ENCODE assay signal across 29 cellular contexts in genomic region chr1:7842517-7842916, GRCh38. TPM values are rescaled to one million over a fixed set of nuclear protein-coding genes. Genes with fewer than 3 reads are reported as not detected.
A peak's percentile ranks its signal among the peaks of the same experiment; 100 is the strongest.
DNase-seq lines count a peak whose midpoint lies in the region; ATAC-seq and TF ChIP-seq lines count a peak whose summit lies in the region.
"Had no signal": no experiment of that assay in that cellular context is flagged by ENCODE, and none has a peak within 500 bp of the region (broad histone marks: within the 10 kb centered on the region; RNA-seq: fewer than 3 reads in every experiment).

No MANE protein-coding gene starts in this region.

- H3K27ac ChIP-seq in KMS-11, result no peak overlapping the region
- no peak overlapping the region for H3K27ac ChIP-seq in foreskin keratinocyte
- H3K27ac ChIP-seq: adrenal gland had no signal

- H3K36me3 ChIP-seq in KMS-11 (ENCODE audit: insufficient read depth), result no peaks in the 10 kb centered on the region; the same call in 1 of the 2 replicates

- H3K27me3 Mint-ChIP-seq in activated naive CD8-positive, alpha-beta T cell treated with anti-CD3 and anti-CD28 coated beads, Interleukin-2, amount 50 U/mL, for 24 hours, result no peaks in the 10 kb centered on the region
- H3K27me3 Mint-ChIP-seq: brain had no signal

- DNase-seq in GM13976 (ENCODE audit: low spot score), result peak; percentile 45
- DNase-seq in activated naive CD8-positive, alpha-beta T cell treated with anti-CD3 and anti-CD28 coated beads, Interleukin-2, amount 50 U/mL, for 24 hours, result peak; percentile 20
- peak; percentile 4 for DNase-seq in stimulated activated CD8-positive, alpha-beta memory T cell treated with anti-CD3 and anti-CD28 coated beads, Interleukin-4, amount 100 ng/mL, for 24 hours (ENCODE audit: low read depth)
- DNase-seq in activated CD4-positive, CD25-positive, alpha-beta regulatory T cell (lab: John Stamatoyannopoulos, UW), result no peak
- no peak for DNase-seq in foreskin keratinocyte
- DNase-seq: activated effector memory CD4-positive, alpha-beta T cell treated with anti-CD3 and anti-CD28 coated beads, Interleukin-2, amount 50 U/mL, for 16 hours; activated T-cell treated with anti-CD3 and anti-CD28 coated beads for 4 hours; adrenal gland; dorsolateral prefrontal cortex; H7; IMR-90; islet precursor cell; NCI-H2029; NCI-H2227 treated with DMSO at 0.1 percent for 48 hours; NCI-H69; SHP77 treated with DMSO at 0.1 percent for 48 hours; stimulated activated CD4-positive, alpha-beta T cell treated with anti-CD3 and anti-CD28 coated beads, Interleukin-1b, Interleukin-23, amount 100 ng/mL, for 48 hours had no signal

- in situ Hi-C loops in GM13976 (cut with MboI; ENCODE audit: low sequenced_read_pairs, unreplicated experiment), result no loop called here

- H3K36me3 Mint-ChIP-seq in activated naive CD8-positive, alpha-beta T cell treated with anti-CD3 and anti-CD28 coated beads, Interleukin-2, amount 50 U/mL, for 24 hours (ENCODE audit: low read depth), result peaks cover 36% of the 10 kb centered on the region

- H3K4me1 Mint-ChIP-seq in activated naive CD8-positive, alpha-beta T cell treated with anti-CD3 and anti-CD28 coated beads, Interleukin-2, amount 50 U/mL, for 24 hours, result peaks cover 2% of the 10 kb centered on the region
- H3K4me1 Mint-ChIP-seq: brain, mesothelial cell of epicardium had no signal

- H3K79me2 ChIP-seq in KMS-11 (ENCODE audit: insufficient read depth, low read depth), result no peaks in the 10 kb centered on the region

- H3K4me3 ChIP-seq in KMS-11 (IDR thresholded peaks at IDR 0.05; ENCODE audit: insufficient read depth, low read depth, low read length), result no peak overlapping the region
- H3K4me3 ChIP-seq: adrenal gland, dorsolateral prefrontal cortex had no signal

- H3K9me3 Mint-ChIP-seq in activated naive CD8-positive, alpha-beta T cell treated with anti-CD3 and anti-CD28 coated beads, Interleukin-2, amount 50 U/mL, for 24 hours, result peaks cover 23% of the 10 kb centered on the region

- H3K4me3 Mint-ChIP-seq in activated naive CD8-positive, alpha-beta T cell treated with anti-CD3 and anti-CD28 coated beads, Interleukin-2, amount 50 U/mL, for 24 hours, result no peak overlapping the region
- H3K4me3 Mint-ChIP-seq: brain; mesothelial cell of epicardium; nephron; T-helper 2 cell treated with Interferon-gamma antibody and Interleukin-4, amounts not matched to agents 5 μg/mL and 100 μg/mL, for 36 hours had no signal

- peak overlapping the region; percentile 32 for H3K4me2 ChIP-seq in KMS-11

- H3K27ac Mint-ChIP-seq in activated naive CD8-positive, alpha-beta T cell treated with anti-CD3 and anti-CD28 coated beads, Interleukin-2, amount 50 U/mL, for 24 hours, result no peak overlapping the region
- H3K27ac Mint-ChIP-seq: brain; mesothelial cell of epicardium; nephron; T-helper 2 cell treated with Interferon-gamma antibody and Interleukin-4, amounts not matched to agents 5 μg/mL and 100 μg/mL, for 36 hours had no signal

- no peak for ATAC-seq in activated naive CD8-positive, alpha-beta T cell treated with anti-CD3 and anti-CD28 coated beads, Interleukin-2, amount 50 U/mL, for 24 hours
- ATAC-seq in foreskin keratinocyte (no peak), GM18868 (IDR thresholded peaks at IDR 0.05; ENCODE audit: unreplicated experiment) (no peak)
- ATAC-seq: Panc1 had no signal

- no peak overlapping the region for H3K9ac ChIP-seq in KMS-11

- H2AFZ ChIP-seq in KMS-11 (ENCODE audit: low read depth), result no peak overlapping the region

- peaks cover 20% of the 10 kb centered on the region for H3K4me1 ChIP-seq in KMS-11 (ENCODE audit: low read depth, poor library complexity, severe bottlenecking)
- no peaks in the 10 kb centered on the region for H3K4me1 ChIP-seq in foreskin keratinocyte
- H3K4me1 ChIP-seq: adrenal gland had no signal

- H3K27me3 ChIP-seq in KMS-11 (ENCODE audit: insufficient read depth, low read depth) (no peaks in the 10 kb centered on the region), foreskin keratinocyte (no peaks in the 10 kb centered on the region)
- H3K27me3 ChIP-seq: adrenal gland, dorsolateral prefrontal cortex had no signal

- H4K20me1 ChIP-seq in KMS-11 (ENCODE audit: insufficient read depth), result no peaks in the 10 kb centered on the region

- TF ChIP-seq CTCF in GM13976 (IDR thresholded peaks at IDR 0.05; ENCODE audit: borderline replicate concordance, control extremely low read depth, extremely low read depth, insufficient read depth, missing control alignments) (no peak), KMS-11 (conservative IDR thresholded peaks at IDR 0.05; ENCODE audit: low read depth, low read length) (no peak), foreskin keratinocyte (conservative IDR thresholded peaks at IDR 0.05) (no peak)

RNA-seq across cellular contexts. Expression of gene UTS2, which starts 10.3 kb away (rescaled TPM):
- not detected in 2 replicates for total RNA-seq in foreskin keratinocyte
- not detected in 2 replicates for polyA plus RNA-seq in foreskin keratinocyte
- total RNA-seq: cerebellum, fibroblast of lung, IMR-90, mesothelial cell of epicardium, osteocyte, skeletal muscle tissue had no signal
- polyA plus RNA-seq: fibroblast of lung, IMR-90, urinary bladder had no signal

RNA-seq across cellular contexts. Expression of gene PER3, which starts 58.4 kb away (rescaled TPM):
- 6.9 and 9.9 TPM in 2 replicates for total RNA-seq in foreskin keratinocyte
- polyA plus RNA-seq in foreskin keratinocyte, result 1.2 and 2.5 TPM in 2 replicates

Comparison
In these comparisons a context has a peak if more than half of its experiments do, and no peak if none do; other contexts are left out.
1. DNase-seq: peak in GM13976 (single experiment), activated naive CD8-positive, alpha-beta T cell treated with anti-CD3 and anti-CD28 coated beads, Interleukin-2, amount 50 U/mL, for 24 hours (single experiment) and stimulated activated CD8-positive, alpha-beta memory T cell treated with anti-CD3 and anti-CD28 coated beads, Interleukin-4, amount 100 ng/mL, for 24 hours (single experiment); none in activated CD4-positive, CD25-positive, alpha-beta regulatory T cell (0 of 4) and foreskin keratinocyte (0 of 2).